In genomic region chr2:28697602-28698149, GRCh38 we compare ENCODE assay signal across 26 cellular contexts.
"Had no signal": no experiment of that assay in that cellular context is flagged by ENCODE, and none has a peak within 500 bp of the region (broad histone marks: within the 10 kb centered on the region; RNA-seq: fewer than 3 reads in every experiment).

No MANE protein-coding gene starts in this region.

- H3K36me3 ChIP-seq: colonic mucosa, gastrocnemius medialis, neutrophil, uterus had no signal

- H3K27ac ChIP-seq: colonic mucosa, gastrocnemius medialis, hepatocyte, neutrophil, skin epidermis had no signal

- H3K4me3 Mint-ChIP-seq: activated CD4-positive, alpha-beta T cell treated with anti-CD3 and anti-CD28 coated beads for 36 hours; activated CD8-positive, alpha-beta memory T cell treated with anti-CD3 and anti-CD28 coated beads, Interleukin-2, amount 10 ng/mL, durations not matched to agents 7 days and 5 days; activated CD8-positive, alpha-beta T cell treated with anti-CD3 and anti-CD28 coated beads, Interleukin-2, amount 10 ng/mL, durations not matched to agents 7 days and 5 days; activated T-cell treated with anti-CD3 and anti-CD28 coated beads, Interleukin-2, amount 50 U/mL, for 72 hours; effector memory CD8-positive, alpha-beta T cell; nephron progenitor cell; type B pancreatic cell had no signal

- ATAC-seq: activated CD4-positive, alpha-beta T cell treated with anti-CD3 and anti-CD28 coated beads for 36 hours; activated CD8-positive, alpha-beta memory T cell treated with anti-CD3 and anti-CD28 coated beads, Interleukin-2, amount 10 ng/mL, durations not matched to agents 7 days and 5 days; activated CD8-positive, alpha-beta T cell treated with anti-CD3 and anti-CD28 coated beads, Interleukin-2, amount 10 ng/mL, durations not matched to agents 7 days and 5 days; activated naive CD4-positive, alpha-beta T cell treated with anti-CD3 and anti-CD28 coated beads, Interleukin-2, amount 50 U/mL, for 72 hours; activated T-cell treated with anti-CD3 and anti-CD28 coated beads, Interleukin-2, amount 50 U/mL, for 72 hours; effector memory CD8-positive, alpha-beta T cell; gastrocnemius medialis; left ventricle myocardium superior; mucosa of descending colon; sciatic nerve; stimulated activated naive CD8-positive, alpha-beta T cell treated with anti-CD3 and anti-CD28 coated beads, Interleukin-15, Interleukin-2, amounts not matched to agents 100 U/mL and 50 U/mL, for 24 hours had no signal

- DNase-seq: activated CD4-positive, alpha-beta T cell treated with anti-CD3 and anti-CD28 coated beads for 36 hours; activated CD4-positive, CD25-positive, alpha-beta regulatory T cell; activated CD8-positive, alpha-beta memory T cell treated with anti-CD3 and anti-CD28 coated beads, Interleukin-2, amount 10 ng/mL, durations not matched to agents 7 days and 5 days; activated CD8-positive, alpha-beta T cell treated with anti-CD3 and anti-CD28 coated beads, Interleukin-2, amount 10 ng/mL, durations not matched to agents 7 days and 5 days; activated naive CD4-positive, alpha-beta T cell; activated T-cell treated with anti-CD3 and anti-CD28 coated beads, Interleukin-2, amount 50 U/mL, for 72 hours; colonic mucosa; effector memory CD8-positive, alpha-beta T cell; erythroblast; gastrocnemius medialis; glutamatergic neuron; islet precursor cell; left ventricle myocardium superior; mucosa of descending colon; nephron progenitor cell; stimulated activated CD4-positive, alpha-beta T cell treated with anti-CD3 and anti-CD28 coated beads, Interleukin-12 subunit alpha, Interleukin-12 subunit beta, amount 100 ng/mL, for 4 hours; stimulated activated CD4-positive, alpha-beta T cell treated with anti-CD3 and anti-CD28 coated beads, Interleukin-4, amount 100 ng/mL, for 1 hour; stimulated activated naive CD8-positive, alpha-beta T cell treated with anti-CD3 and anti-CD28 coated beads, Interleukin-15, Interleukin-2, amounts not matched to agents 100 U/mL and 50 U/mL, for 24 hours; uterus had no signal

- H3K4me1 Mint-ChIP-seq: activated CD4-positive, alpha-beta T cell treated with anti-CD3 and anti-CD28 coated beads for 36 hours had no signal

- H3K27ac Mint-ChIP-seq: activated CD4-positive, alpha-beta T cell treated with anti-CD3 and anti-CD28 coated beads for 36 hours; activated CD8-positive, alpha-beta memory T cell treated with anti-CD3 and anti-CD28 coated beads, Interleukin-2, amount 10 ng/mL, durations not matched to agents 7 days and 5 days; activated CD8-positive, alpha-beta T cell treated with anti-CD3 and anti-CD28 coated beads, Interleukin-2, amount 10 ng/mL, durations not matched to agents 7 days and 5 days; activated naive CD4-positive, alpha-beta T cell treated with anti-CD3 and anti-CD28 coated beads, Interleukin-2, amount 50 U/mL, for 72 hours; activated T-cell treated with anti-CD3 and anti-CD28 coated beads, Interleukin-2, amount 50 U/mL, for 72 hours; effector memory CD8-positive, alpha-beta T cell; nephron progenitor cell; progenitor cell of endocrine pancreas; type B pancreatic cell had no signal

- H3K27me3 Mint-ChIP-seq: activated CD4-positive, alpha-beta T cell treated with anti-CD3 and anti-CD28 coated beads for 36 hours; activated CD8-positive, alpha-beta memory T cell treated with anti-CD3 and anti-CD28 coated beads, Interleukin-2, amount 10 ng/mL, durations not matched to agents 7 days and 5 days; progenitor cell of endocrine pancreas; type B pancreatic cell had no signal

- H3K9me3 Mint-ChIP-seq: activated naive CD4-positive, alpha-beta T cell treated with anti-CD3 and anti-CD28 coated beads, Interleukin-2, amount 50 U/mL, for 72 hours; activated T-cell treated with anti-CD3 and anti-CD28 coated beads, Interleukin-2, amount 50 U/mL, for 72 hours; effector memory CD8-positive, alpha-beta T cell; type B pancreatic cell had no signal

- H3K4me3 ChIP-seq: colonic mucosa, gastrocnemius medialis, hepatocyte, mucosa of descending colon, skin epidermis, uterus had no signal

- H3K4me1 ChIP-seq: colonic mucosa, uterus had no signal

- H3K9me3 ChIP-seq: colonic mucosa, gastrocnemius medialis, mucosa of descending colon, neutrophil, uterus had no signal

- H3K36me3 Mint-ChIP-seq: activated CD8-positive, alpha-beta memory T cell treated with anti-CD3 and anti-CD28 coated beads, Interleukin-2, amount 10 ng/mL, durations not matched to agents 7 days and 5 days; activated naive CD4-positive, alpha-beta T cell treated with anti-CD3 and anti-CD28 coated beads, Interleukin-2, amount 50 U/mL, for 72 hours; type B pancreatic cell had no signal
